ENCODE assay signal across 9 cellular contexts in genomic region chr19:8512991-8513686, GRCh38. TPM values are rescaled to one million over a fixed set of nuclear protein-coding genes. Genes with fewer than 3 reads are reported as not detected.
DNase-seq lines count a peak whose midpoint lies in the region; ATAC-seq, FAIRE-seq and TF ChIP-seq lines count a peak whose summit lies in the region.
"Had no signal": no experiment of that assay in that cellular context is flagged by ENCODE, and none has a peak within 500 bp of the region (broad histone marks: within the 10 kb centered on the region; RNA-seq: fewer than 3 reads in every experiment).

No MANE protein-coding gene starts in this region.

- no peak for FAIRE-seq in kidney (lab: Jason Lieb, UNC)

- H3K9me3 ChIP-seq in kidney (ENCODE audit: control insufficient read depth in 1 of 2, low read length in 2 of 2) (no peaks in the 10 kb centered on the region), stomach smooth muscle (ENCODE audit: control insufficient read depth in 2 of 2, low read length in 2 of 2) (no peaks in the 10 kb centered on the region)

- H3K4me3 ChIP-seq in kidney (ENCODE audit: low read length in 2 of 2) (peak overlapping the region; percentile 51 to 74), stomach smooth muscle (ENCODE audit: low read length in 2 of 2) (peak overlapping the region; percentile 75 to 84)

- DNase-seq in T-helper 1 cell (no peak), kidney (no peak), GM10248 (ENCODE audit: extremely low spot score) (no peak)
- DNase-seq in activated naive CD8-positive, alpha-beta T cell treated with anti-CD3 and anti-CD28 coated beads, Interleukin-2, amount 10 ng/mL, durations not matched to agents 7 days and 5 days, result peak; percentile 40

- H3K4me1 Mint-ChIP-seq in T-helper 1 cell treated with Interleukin-12 subunit alpha and Interleukin-12 subunit beta and Interleukin-4 antibody, amounts not matched to agents 30 μg/mL and 1 μg/mL, for 36 hours (ENCODE audit: low read depth), result peaks cover 39% of the 10 kb centered on the region
- peaks cover 35% of the 10 kb centered on the region for H3K4me1 Mint-ChIP-seq in activated naive CD8-positive, alpha-beta T cell treated with anti-CD3 and anti-CD28 coated beads, Interleukin-2, amount 10 ng/mL, durations not matched to agents 7 days and 5 days

- POLR2A ChIA-PET in activated naive CD8-positive, alpha-beta T cell treated with anti-CD3 and anti-CD28 coated beads, Interleukin-2, amount 10 ng/mL, durations not matched to agents 7 days and 5 days (lab: Charles Lee), result interaction anchor here (0.7 to 7.9 kb wide), 18 partner anchors 9 to 192 kb away, joined by 3 to 107 read pairs (median 16); partner anchors contain the start of genes HNRNPM, MARCHF2, MYO1F and NDUFA7
- POLR2A ChIA-PET in GM10248 (lab: Yijun Ruan, JAX), result interaction anchor here (0.5 to 1.7 kb wide), 9 partner anchors 11 to 517 kb away, joined by 3 to 9 read pairs (median 4); partner anchors contain the start of genes HNRNPM, NDUFA7, RAB11B and RPS28

- H3K27ac ChIP-seq in kidney (ENCODE audit: low read depth in 2 of 2, low read length in 2 of 2) (peak overlapping the region; percentile 97 to 98), stomach smooth muscle (ENCODE audit: low read length) (peak overlapping the region; percentile 91)

- no peaks in the 10 kb centered on the region for H3K27me3 ChIP-seq in stomach smooth muscle (ENCODE audit: control insufficient read depth in 1 of 2, insufficient read depth in 2 of 2, low read length in 2 of 2)

- TF ChIP-seq CTCF in kidney (IDR thresholded peaks at IDR 0.05; ENCODE audit: borderline replicate concordance, extremely low read depth, insufficient read depth), result no peak
- no peak for TF ChIP-seq CTCF in GM10248 (IDR thresholded peaks at IDR 0.05; ENCODE audit: control extremely low read depth, extremely low read depth, low read depth, missing control alignments)

- CTCF ChIA-PET in GM10248 (lab: Yijun Ruan, JAX), result interaction anchor here (0.7 to 2.5 kb wide), 8 partner anchors 11 to 159 kb away, joined by 3 to 23 read pairs (median 6); partner anchors contain the start of gene MARCHF2

- H3K36me3 ChIP-seq in kidney (ENCODE audit: control insufficient read depth in 1 of 2, insufficient read depth in 2 of 2, low read length in 2 of 2), result no peaks in the 10 kb centered on the region
- no peaks in the 10 kb centered on the region for H3K36me3 ChIP-seq in stomach smooth muscle (ENCODE audit: control insufficient read depth in 2 of 2, insufficient read depth in 2 of 2, low read length in 2 of 2)

- intact Hi-C loops in kidney (cut with DNase I), result no loop called here

- H3K27me3 Mint-ChIP-seq in T-helper 1 cell treated with Interleukin-12 subunit alpha and Interleukin-12 subunit beta and Interleukin-4 antibody, amounts not matched to agents 30 μg/mL and 1 μg/mL, for 36 hours (ENCODE audit: low read depth), result no peaks in the 10 kb centered on the region
- no peaks in the 10 kb centered on the region for H3K27me3 Mint-ChIP-seq in activated naive CD8-positive, alpha-beta T cell treated with anti-CD3 and anti-CD28 coated beads, Interleukin-2, amount 10 ng/mL, durations not matched to agents 7 days and 5 days

- H3K4me3 Mint-ChIP-seq in T-helper 1 cell treated with Interleukin-12 subunit alpha and Interleukin-12 subunit beta and Interleukin-4 antibody, amounts not matched to agents 30 μg/mL and 1 μg/mL, for 36 hours, result peak overlapping the region; percentile 91
- H3K4me3 Mint-ChIP-seq in activated naive CD8-positive, alpha-beta T cell treated with anti-CD3 and anti-CD28 coated beads, Interleukin-2, amount 10 ng/mL, durations not matched to agents 7 days and 5 days, result peak overlapping the region; percentile 96

- H3K4me1 ChIP-seq in kidney (ENCODE audit: control insufficient read depth in 1 of 2, insufficient read depth in 1 of 2, low read depth in 1 of 2, low read length in 2 of 2), result peaks cover 4 to 10% of the 10 kb centered on the region in 2 donors
- peaks cover 15% of the 10 kb centered on the region for H3K4me1 ChIP-seq in stomach smooth muscle (ENCODE audit: control insufficient read depth, insufficient read depth, low read length)

- peaks cover 21% of the 10 kb centered on the region for H3K36me3 Mint-ChIP-seq in T-helper 1 cell treated with Interleukin-12 subunit alpha and Interleukin-12 subunit beta and Interleukin-4 antibody, amounts not matched to agents 30 μg/mL and 1 μg/mL, for 36 hours (ENCODE audit: low read depth)
- H3K36me3 Mint-ChIP-seq in activated naive CD8-positive, alpha-beta T cell treated with anti-CD3 and anti-CD28 coated beads, Interleukin-2, amount 10 ng/mL, durations not matched to agents 7 days and 5 days, result peaks cover 6% of the 10 kb centered on the region

- peak overlapping the region; percentile 3 to 74 for H3K9ac ChIP-seq in kidney (ENCODE audit: low read length in 2 of 2)
- H3K9ac ChIP-seq in stomach smooth muscle (ENCODE audit: low read length in 2 of 2), result peak overlapping the region; percentile 83 to 92

- no peaks in the 10 kb centered on the region for H3K9me3 Mint-ChIP-seq in T-helper 1 cell treated with Interleukin-12 subunit alpha and Interleukin-12 subunit beta and Interleukin-4 antibody, amounts not matched to agents 30 μg/mL and 1 μg/mL, for 36 hours
- H3K9me3 Mint-ChIP-seq in activated naive CD8-positive, alpha-beta T cell treated with anti-CD3 and anti-CD28 coated beads, Interleukin-2, amount 10 ng/mL, durations not matched to agents 7 days and 5 days, result no peaks in the 10 kb centered on the region

- no peak for ATAC-seq in activated naive CD8-positive, alpha-beta T cell treated with anti-CD3 and anti-CD28 coated beads, Interleukin-2, amount 10 ng/mL, durations not matched to agents 7 days and 5 days (ENCODE audit: low read depth)
- ATAC-seq in GM21529 (IDR thresholded peaks at IDR 0.05; ENCODE audit: unreplicated experiment) (no peak), GM21825 (IDR thresholded peaks at IDR 0.05; ENCODE audit: unreplicated experiment) (no peak)

- peak overlapping the region; percentile 99 for H3K27ac Mint-ChIP-seq in T-helper 1 cell treated with Interleukin-12 subunit alpha and Interleukin-12 subunit beta and Interleukin-4 antibody, amounts not matched to agents 30 μg/mL and 1 μg/mL, for 36 hours
- peak overlapping the region; percentile 96 for H3K27ac Mint-ChIP-seq in activated naive CD8-positive, alpha-beta T cell treated with anti-CD3 and anti-CD28 coated beads, Interleukin-2, amount 10 ng/mL, durations not matched to agents 7 days and 5 days

RNA-seq across cellular contexts. Expression of gene ZNF414, which starts 0.8 kb away (rescaled TPM):
- total RNA-seq in activated naive CD8-positive, alpha-beta T cell treated with anti-CD3 and anti-CD28 coated beads, Interleukin-2, amount 10 ng/mL, durations not matched to agents 7 days and 5 days, result 10 to 100 TPM; 38.2 to 40.5 TPM
- 29.6 TPM for total RNA-seq in kidney
- 20.4 TPM for polyA plus RNA-seq in kidney (ENCODE audit: insufficient read depth, low read depth, low replicate concordance)

RNA-seq across cellular contexts. Expression of gene PRAM1, which starts 10.7 kb away (rescaled TPM):
- total RNA-seq in activated naive CD8-positive, alpha-beta T cell treated with anti-CD3 and anti-CD28 coated beads, Interleukin-2, amount 10 ng/mL, durations not matched to agents 7 days and 5 days, result 1 to 10 TPM; 2.3 to 2.5 TPM
- total RNA-seq in kidney, result 4.6 TPM
- 0.99 TPM for polyA plus RNA-seq in kidney (ENCODE audit: insufficient read depth, low read depth, low replicate concordance)
- total RNA-seq: dermis microvascular lymphatic vessel endothelial cell had no signal
